Comparison of ENCODE assay signal across 18 cellular contexts in the genomic region with DNA sequence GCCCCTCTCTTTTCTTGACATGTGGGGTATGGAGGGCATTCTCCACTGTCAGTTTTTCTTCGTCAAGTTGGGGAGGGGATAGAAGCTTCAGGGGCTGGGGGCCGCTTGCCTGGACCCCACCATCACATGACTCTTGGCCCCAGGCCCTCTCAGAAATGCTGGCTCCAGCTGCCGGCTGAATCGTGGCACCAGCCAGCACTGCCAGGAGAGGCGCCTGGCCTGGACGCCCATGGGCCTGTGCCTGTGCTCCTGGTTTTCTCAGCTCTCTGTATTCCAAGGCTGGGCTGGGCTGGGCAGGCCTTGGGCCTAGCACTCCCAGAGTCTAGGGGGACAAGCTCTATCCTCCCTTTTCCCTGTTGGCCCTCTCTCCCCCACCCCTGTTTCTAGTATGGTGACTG. TPM values are rescaled to one million over a fixed set of nuclear protein-coding genes. Genes with fewer than 3 reads are reported as not detected.
DNase-seq lines count a peak whose midpoint lies in the region; ATAC-seq, FAIRE-seq and TF ChIP-seq lines count a peak whose summit lies in the region.
"Had no signal": no experiment of that assay in that cellular context is flagged by ENCODE, and none has a peak within 500 bp of the region (broad histone marks: within the 10 kb centered on the region; RNA-seq: fewer than 3 reads in every experiment).

No MANE protein-coding gene starts in this region.

- H3K4me1 ChIP-seq in adipocyte (ENCODE audit: control insufficient read depth, insufficient read depth, low read length) (peaks cover 92% of the 10 kb centered on the region), heart left ventricle (peaks cover 46 to 100% (median 97%) of the 10 kb centered on the region in 12 donors), osteoblast (ENCODE audit: insufficient read depth, low read length) (peaks cover 39% of the 10 kb centered on the region), tibial artery (peaks cover 37 to 100% (median 97%) of the 10 kb centered on the region in 4 donors), kidney (ENCODE audit: control insufficient read depth in 1 of 2, insufficient read depth in 1 of 2, low read depth in 1 of 2, low read length in 2 of 2) (peaks cover 4 to 27% of the 10 kb centered on the region in 2 donors)
- H3K4me1 ChIP-seq: parathyroid adenoma had no signal

- peak overlapping the region; percentile 86 for H3K9ac ChIP-seq in adipocyte (ENCODE audit: low read length)
- H3K9ac ChIP-seq in kidney (ENCODE audit: low read length in 2 of 2) = no peak overlapping the region
- H3K9ac ChIP-seq: parathyroid adenoma had no signal

- H3K4me3 ChIP-seq in adipocyte (ENCODE audit: low read length) = no peak overlapping the region
- H3K4me3 ChIP-seq in heart left ventricle = no peak overlapping the region
- H3K4me3 ChIP-seq in osteoblast (ENCODE audit: insufficient read depth, low read length) = no peak overlapping the region
- H3K4me3 ChIP-seq in tibial artery = peak overlapping the region in 1 of 2 donors; percentile 1
- no peak overlapping the region for H3K4me3 ChIP-seq in kidney (ENCODE audit: low read length in 2 of 2)

- no peaks in the 10 kb centered on the region for H3K27me3 ChIP-seq in adipocyte (replicated peaks; ENCODE audit: control insufficient read depth, insufficient read depth, low read length)
- H3K27me3 ChIP-seq in heart left ventricle = no peaks in the 10 kb centered on the region
- no peaks in the 10 kb centered on the region for H3K27me3 ChIP-seq in osteoblast (ENCODE audit: insufficient read depth, low read length)
- no peaks in the 10 kb centered on the region for H3K27me3 ChIP-seq in tibial artery

- TF ChIP-seq CTCF in heart left ventricle (IDR thresholded peaks at IDR 0.05) (no peak), osteoblast (IDR thresholded peaks at IDR 0.05; ENCODE audit: extremely low read depth, low read depth, low read length) (no peak), tibial artery (IDR thresholded peaks at IDR 0.05) (no peak), kidney (IDR thresholded peaks at IDR 0.05; ENCODE audit: borderline replicate concordance, extremely low read depth, insufficient read depth) (no peak)

- no peak overlapping the region for H2AFZ ChIP-seq in osteoblast (ENCODE audit: low read length)
- H2AFZ ChIP-seq: parathyroid adenoma had no signal

- DNase-seq in adipocyte (ENCODE audit: low read depth) = no peak
- peak in 3 of 5 donors; percentile 57 to 84 (median 75) for DNase-seq in heart left ventricle
- DNase-seq in osteoblast (ENCODE audit: insufficient read length, low spot score, missing footprints) = no peak
- DNase-seq in tibial artery = peak in 1 of 2 donors; percentile 84
- no peak for DNase-seq in kidney
- DNase-seq in stimulated activated effector memory CD8-positive, alpha-beta T cell treated with anti-CD3 and anti-CD28 coated beads, Interleukin-12 subunit alpha, Interleukin-12 subunit beta, amount 100 ng/mL, for 72 hours (ENCODE audit: low spot score in 2 of 2) = no peak
- DNase-seq: activated naive CD8-positive, alpha-beta T cell treated with anti-CD3 and anti-CD28 coated beads, Interleukin-2, amount 50 U/mL, for 24 hours; DND-41; hippocampal formation; NCI-H1417; NCI-H526; stimulated activated CD4-positive, alpha-beta T cell treated with anti-CD3 and anti-CD28 coated beads, Interleukin-12 subunit alpha, Interleukin-12 subunit beta, amount 100 ng/mL, for 4 hours; T-helper 9 cell had no signal

- H3K36me3 ChIP-seq in adipocyte (ENCODE audit: control insufficient read depth, insufficient read depth, low read length, severe bottlenecking) = no peaks in the 10 kb centered on the region
- no peaks in the 10 kb centered on the region for H3K36me3 ChIP-seq in heart left ventricle
- peaks cover 3% of the 10 kb centered on the region for H3K36me3 ChIP-seq in osteoblast (ENCODE audit: insufficient read depth, low read length)
- H3K36me3 ChIP-seq in tibial artery = no peaks in the 10 kb centered on the region
- H3K36me3 ChIP-seq in kidney (ENCODE audit: control insufficient read depth in 1 of 2, insufficient read depth in 2 of 2, low read length in 2 of 2) = no peaks in the 10 kb centered on the region

- ATAC-seq in heart left ventricle = peak; percentile 58 to 62 (median 60)
- no peak for ATAC-seq in HG02588 (IDR thresholded peaks at IDR 0.05; ENCODE audit: unreplicated experiment)
- ATAC-seq in stimulated activated effector memory CD8-positive, alpha-beta T cell treated with anti-CD3 and anti-CD28 coated beads, Interleukin-12 subunit alpha, Interleukin-12 subunit beta, amount 100 ng/mL, for 72 hours = no peak
- no peak for ATAC-seq in HG03175 (IDR thresholded peaks at IDR 0.05; ENCODE audit: unreplicated experiment)
- ATAC-seq: activated naive CD8-positive, alpha-beta T cell treated with anti-CD3 and anti-CD28 coated beads, Interleukin-2, amount 50 U/mL, for 24 hours had no signal

- peaks cover 7% of the 10 kb centered on the region for H3K4me1 Mint-ChIP-seq in stimulated activated effector memory CD8-positive, alpha-beta T cell treated with anti-CD3 and anti-CD28 coated beads, Interleukin-12 subunit alpha, Interleukin-12 subunit beta, amount 100 ng/mL, for 72 hours

- no peak overlapping the region for H3K4me2 ChIP-seq in osteoblast (ENCODE audit: insufficient read depth, low read length)

- TF ChIP-seq POLR2A in heart left ventricle (IDR thresholded peaks at IDR 0.05) = no peak

- H3K9me3 ChIP-seq in adipocyte (ENCODE audit: control insufficient read depth, low read length) (no peaks in the 10 kb centered on the region), heart left ventricle (no peaks in the 10 kb centered on the region), osteoblast (ENCODE audit: low read depth, low read length) (no peaks in the 10 kb centered on the region), tibial artery (no peaks in the 10 kb centered on the region), kidney (ENCODE audit: control insufficient read depth in 1 of 2, low read length in 2 of 2) (no peaks in the 10 kb centered on the region)

- H4K20me1 ChIP-seq in osteoblast (ENCODE audit: insufficient read depth, low read length) = peaks cover 55% of the 10 kb centered on the region

- no peaks in the 10 kb centered on the region for H3K36me3 Mint-ChIP-seq in stimulated activated effector memory CD8-positive, alpha-beta T cell treated with anti-CD3 and anti-CD28 coated beads, Interleukin-12 subunit alpha, Interleukin-12 subunit beta, amount 100 ng/mL, for 72 hours
- H3K36me3 Mint-ChIP-seq: type B pancreatic cell had no signal

- H3K27ac ChIP-seq in heart left ventricle = peak overlapping the region; percentile 64 to 98 (median 94)
- H3K27ac ChIP-seq in osteoblast (ENCODE audit: low read depth, low read length) = peak overlapping the region; percentile 4
- H3K27ac ChIP-seq in tibial artery = peak overlapping the region; percentile 92 to 99
- H3K27ac ChIP-seq in kidney (ENCODE audit: low read depth in 2 of 2, low read length in 2 of 2) = peak overlapping the region in 1 of 2 donors; percentile 19
- H3K27ac ChIP-seq: parathyroid adenoma had no signal

- WGBS in heart left ventricle, 4 donors = 33 to 53% (median 38%) methylated on average over 4 to 6 of the region's 6 CpGs

- intact Hi-C loops in heart left ventricle (cut with DNase I) (loop anchor here (5.0 kb wide), 5 partner anchors 37 to 77 kb away; a partner anchor contains a TSS), tibial artery (cut with DNase I; ENCODE audit: low total_unique reads) (loop anchor here (5.0 kb wide), 1 partner anchor 67 kb away; a partner anchor contains a TSS), kidney (cut with DNase I) (loop anchor here (10.0 kb wide), 1 partner anchor 89 kb away; no protein-coding TSS in a partner anchor)

- peaks cover 95% of the 10 kb centered on the region for H3K79me2 ChIP-seq in osteoblast (ENCODE audit: insufficient read depth, low read length)

- FAIRE-seq in kidney (lab: Jason Lieb, UNC) = no peak

- no peak overlapping the region for H3K4me3 Mint-ChIP-seq in stimulated activated effector memory CD8-positive, alpha-beta T cell treated with anti-CD3 and anti-CD28 coated beads, Interleukin-12 subunit alpha, Interleukin-12 subunit beta, amount 100 ng/mL, for 72 hours
- H3K4me3 Mint-ChIP-seq: activated naive CD8-positive, alpha-beta T cell treated with anti-CD3 and anti-CD28 coated beads, Interleukin-2, amount 50 U/mL, for 24 hours; type B pancreatic cell had no signal

- H3K27ac Mint-ChIP-seq in stimulated activated effector memory CD8-positive, alpha-beta T cell treated with anti-CD3 and anti-CD28 coated beads, Interleukin-12 subunit alpha, Interleukin-12 subunit beta, amount 100 ng/mL, for 72 hours = no peak overlapping the region
- H3K27ac Mint-ChIP-seq: activated naive CD8-positive, alpha-beta T cell treated with anti-CD3 and anti-CD28 coated beads, Interleukin-2, amount 50 U/mL, for 24 hours; type B pancreatic cell had no signal

- no peaks in the 10 kb centered on the region for H3K9me3 Mint-ChIP-seq in stimulated activated effector memory CD8-positive, alpha-beta T cell treated with anti-CD3 and anti-CD28 coated beads, Interleukin-12 subunit alpha, Interleukin-12 subunit beta, amount 100 ng/mL, for 72 hours
- H3K9me3 Mint-ChIP-seq: activated naive CD8-positive, alpha-beta T cell treated with anti-CD3 and anti-CD28 coated beads, Interleukin-2, amount 50 U/mL, for 24 hours; type B pancreatic cell had no signal

RNA-seq across cellular contexts. Expression of a gene that starts 38.6 kb away (rescaled TPM):
- total RNA-seq in heart left ventricle (10 to 100 TPM in 3 of 9 donors, 1 to 10 TPM in 6; 5.2 to 19.1 (median 8.3) TPM), osteoblast (0.29 and 0.36 TPM in 2 replicates), kidney (13.8 TPM)
- polyA plus RNA-seq in heart left ventricle (1 to 10 TPM; 7.7 to 8.4 TPM), kidney (ENCODE audit: insufficient read depth, low read depth, low replicate concordance) (8.5 TPM)
- total RNA-seq: myocyte had no signal

RNA-seq across cellular contexts. Expression of a gene that starts 52.4 kb away (rescaled TPM):
- 10 to 100 TPM; 15.1 to 22.6 (median 16.2) TPM for total RNA-seq in heart left ventricle
- polyA plus RNA-seq in heart left ventricle = 10 to 100 TPM; 26.4 to 32.4 TPM
- 18.6 and 29.7 TPM in 2 replicates for total RNA-seq in osteoblast
- 40.0 TPM for total RNA-seq in kidney
- polyA plus RNA-seq in kidney (ENCODE audit: insufficient read depth, low read depth, low replicate concordance) = 22.7 TPM

RNA-seq across cellular contexts. Expression of a gene that starts 54.0 kb away (rescaled TPM):
- total RNA-seq in heart left ventricle (10 to 100 TPM; 28.7 to 88.2 (median 41.8) TPM), osteoblast (53.9 and 62.5 TPM in 2 replicates), kidney (46.1 TPM)
- polyA plus RNA-seq in heart left ventricle (10 to 100 TPM; 49.6 to 74.2 TPM), kidney (ENCODE audit: insufficient read depth, low read depth, low replicate concordance) (16.7 TPM)

Comparison
In these comparisons a context has a peak if more than half of its experiments do, and no peak if none do; other contexts are left out.
1. DNase-seq: peak in heart left ventricle (3 of 5); none in adipocyte (single experiment), osteoblast (single experiment), kidney (single experiment) and stimulated activated effector memory CD8-positive, alpha-beta T cell treated with anti-CD3 and anti-CD28 coated beads, Interleukin-12 subunit alpha, Interleukin-12 subunit beta, amount 100 ng/mL, for 72 hours (0 of 2).
2. ATAC-seq: peak in heart left ventricle (4 of 4); none in HG02588 (single experiment), stimulated activated effector memory CD8-positive, alpha-beta T cell treated with anti-CD3 and anti-CD28 coated beads, Interleukin-12 subunit alpha, Interleukin-12 subunit beta, amount 100 ng/mL, for 72 hours (single experiment) and HG03175 (single experiment).